1 cellular context compared by ENCODE assay signal in the genomic region with DNA sequence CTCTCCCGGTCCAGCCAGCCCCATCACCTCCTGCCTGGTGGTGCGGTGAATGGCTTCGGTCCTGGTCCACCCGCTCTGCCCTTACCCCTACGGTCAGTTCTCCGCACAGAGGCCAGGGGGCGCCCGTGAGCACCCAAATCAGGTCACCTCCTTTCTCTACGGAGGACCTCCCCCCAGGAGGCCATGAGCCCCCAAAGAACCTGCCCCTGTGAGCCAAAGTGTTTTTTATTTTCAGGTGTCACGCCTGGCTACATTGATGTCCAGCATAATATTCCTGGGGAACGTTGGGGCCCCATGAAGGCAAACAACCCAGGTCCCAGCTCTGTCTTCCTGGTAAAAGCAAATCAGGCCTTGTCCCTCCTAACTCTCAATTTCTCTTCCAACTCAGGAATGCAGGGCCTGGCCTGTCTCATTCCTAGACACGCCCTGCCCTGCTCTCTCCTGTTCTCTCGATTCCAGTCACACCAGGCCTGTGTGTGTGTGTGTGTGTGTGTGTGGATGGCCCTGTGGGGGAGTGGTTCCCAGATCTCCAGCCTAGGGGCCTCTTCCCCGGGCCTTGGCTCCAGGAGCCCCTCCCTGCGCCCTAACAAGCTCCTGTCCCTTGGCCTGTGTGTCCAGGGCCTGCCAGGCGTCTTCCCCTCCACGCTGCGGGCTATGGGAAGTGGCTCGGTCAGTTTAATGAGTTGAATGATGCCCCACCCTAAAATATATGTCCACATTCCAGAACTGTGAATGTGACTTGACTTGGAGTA.
TF ChIP-seq lines count a peak whose summit lies in the region.

No MANE protein-coding gene starts in this region.

TF ChIP-seq in HepG2, 621 proteins besides CTCF, POLR2A, EP300 and RAD21 (continued from another document and continues in another):
- TF ChIP-seq, protein P1, sequence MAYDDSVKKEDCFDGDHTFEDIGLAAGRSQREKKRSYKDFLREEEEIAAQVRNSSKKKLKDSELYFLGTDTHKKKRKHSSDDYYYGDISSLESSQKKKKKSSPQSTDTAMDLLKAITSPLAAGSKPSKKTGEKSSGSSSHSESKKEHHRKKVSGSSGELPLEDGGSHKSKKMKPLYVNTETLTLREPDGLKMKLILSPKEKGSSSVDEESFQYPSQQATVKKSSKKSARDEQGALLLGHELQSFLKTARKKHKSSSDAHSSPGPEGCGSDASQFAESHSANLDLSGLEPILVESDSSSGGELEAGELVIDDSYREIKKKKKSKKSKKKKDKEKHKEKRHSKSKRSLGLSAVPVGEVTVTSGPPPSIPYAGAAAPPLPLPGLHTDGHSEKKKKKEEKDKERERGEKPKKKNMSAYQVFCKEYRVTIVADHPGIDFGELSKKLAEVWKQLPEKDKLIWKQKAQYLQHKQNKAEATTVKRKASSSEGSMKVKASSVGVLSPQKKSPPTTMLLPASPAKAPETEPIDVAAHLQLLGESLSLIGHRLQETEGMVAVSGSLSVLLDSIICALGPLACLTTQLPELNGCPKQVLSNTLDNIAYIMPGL (CRISPR knock-in tag; IDR thresholded peaks at IDR 0.05; ENCODE audit: borderline replicate concordance in 1 of 2, low read depth in 1 of 2), result peak; percentile 66 to 68; a peak in 3 of 4 replicates
- TF ChIP-seq ZNF660 (CRISPR knock-in tag; IDR thresholded peaks at IDR 0.05; ENCODE audit: borderline replicate concordance, low read depth) (no peak), ZNF770 (CRISPR knock-in tag; IDR thresholded peaks at IDR 0.05) (peak; percentile 60), ZBTB39 (CRISPR knock-in tag; IDR thresholded peaks at IDR 0.05) (no peak), ZNF883 (CRISPR knock-in tag; IDR thresholded peaks at IDR 0.05; ENCODE audit: not compliant biosample characterization) (no peak), FOSL2 (CRISPR knock-in tag; IDR thresholded peaks at IDR 0.05) (peak; percentile 16; the same call in 1 of the 2 replicates), EEA1 (CRISPR knock-in tag; IDR thresholded peaks at IDR 0.05; ENCODE audit: borderline replicate concordance) (0 out of 2 replicates have a peak, but pooled peaks have one; percentile 44), TAF1 (CRISPR knock-in tag; IDR thresholded peaks at IDR 0.05) (no peak), ZNF503 (CRISPR knock-in tag; IDR thresholded peaks at IDR 0.05) (no peak), ZNF564 (CRISPR knock-in tag; IDR thresholded peaks at IDR 0.05) (no peak), PCBP1 (IDR thresholded peaks at IDR 0.05; ENCODE audit: borderline replicate concordance, low read depth, low read length) (no peak), NFIB (CRISPR knock-in tag; IDR thresholded peaks at IDR 0.05; ENCODE audit: borderline replicate concordance) (no peak)
- TF ChIP-seq, protein P2, sequence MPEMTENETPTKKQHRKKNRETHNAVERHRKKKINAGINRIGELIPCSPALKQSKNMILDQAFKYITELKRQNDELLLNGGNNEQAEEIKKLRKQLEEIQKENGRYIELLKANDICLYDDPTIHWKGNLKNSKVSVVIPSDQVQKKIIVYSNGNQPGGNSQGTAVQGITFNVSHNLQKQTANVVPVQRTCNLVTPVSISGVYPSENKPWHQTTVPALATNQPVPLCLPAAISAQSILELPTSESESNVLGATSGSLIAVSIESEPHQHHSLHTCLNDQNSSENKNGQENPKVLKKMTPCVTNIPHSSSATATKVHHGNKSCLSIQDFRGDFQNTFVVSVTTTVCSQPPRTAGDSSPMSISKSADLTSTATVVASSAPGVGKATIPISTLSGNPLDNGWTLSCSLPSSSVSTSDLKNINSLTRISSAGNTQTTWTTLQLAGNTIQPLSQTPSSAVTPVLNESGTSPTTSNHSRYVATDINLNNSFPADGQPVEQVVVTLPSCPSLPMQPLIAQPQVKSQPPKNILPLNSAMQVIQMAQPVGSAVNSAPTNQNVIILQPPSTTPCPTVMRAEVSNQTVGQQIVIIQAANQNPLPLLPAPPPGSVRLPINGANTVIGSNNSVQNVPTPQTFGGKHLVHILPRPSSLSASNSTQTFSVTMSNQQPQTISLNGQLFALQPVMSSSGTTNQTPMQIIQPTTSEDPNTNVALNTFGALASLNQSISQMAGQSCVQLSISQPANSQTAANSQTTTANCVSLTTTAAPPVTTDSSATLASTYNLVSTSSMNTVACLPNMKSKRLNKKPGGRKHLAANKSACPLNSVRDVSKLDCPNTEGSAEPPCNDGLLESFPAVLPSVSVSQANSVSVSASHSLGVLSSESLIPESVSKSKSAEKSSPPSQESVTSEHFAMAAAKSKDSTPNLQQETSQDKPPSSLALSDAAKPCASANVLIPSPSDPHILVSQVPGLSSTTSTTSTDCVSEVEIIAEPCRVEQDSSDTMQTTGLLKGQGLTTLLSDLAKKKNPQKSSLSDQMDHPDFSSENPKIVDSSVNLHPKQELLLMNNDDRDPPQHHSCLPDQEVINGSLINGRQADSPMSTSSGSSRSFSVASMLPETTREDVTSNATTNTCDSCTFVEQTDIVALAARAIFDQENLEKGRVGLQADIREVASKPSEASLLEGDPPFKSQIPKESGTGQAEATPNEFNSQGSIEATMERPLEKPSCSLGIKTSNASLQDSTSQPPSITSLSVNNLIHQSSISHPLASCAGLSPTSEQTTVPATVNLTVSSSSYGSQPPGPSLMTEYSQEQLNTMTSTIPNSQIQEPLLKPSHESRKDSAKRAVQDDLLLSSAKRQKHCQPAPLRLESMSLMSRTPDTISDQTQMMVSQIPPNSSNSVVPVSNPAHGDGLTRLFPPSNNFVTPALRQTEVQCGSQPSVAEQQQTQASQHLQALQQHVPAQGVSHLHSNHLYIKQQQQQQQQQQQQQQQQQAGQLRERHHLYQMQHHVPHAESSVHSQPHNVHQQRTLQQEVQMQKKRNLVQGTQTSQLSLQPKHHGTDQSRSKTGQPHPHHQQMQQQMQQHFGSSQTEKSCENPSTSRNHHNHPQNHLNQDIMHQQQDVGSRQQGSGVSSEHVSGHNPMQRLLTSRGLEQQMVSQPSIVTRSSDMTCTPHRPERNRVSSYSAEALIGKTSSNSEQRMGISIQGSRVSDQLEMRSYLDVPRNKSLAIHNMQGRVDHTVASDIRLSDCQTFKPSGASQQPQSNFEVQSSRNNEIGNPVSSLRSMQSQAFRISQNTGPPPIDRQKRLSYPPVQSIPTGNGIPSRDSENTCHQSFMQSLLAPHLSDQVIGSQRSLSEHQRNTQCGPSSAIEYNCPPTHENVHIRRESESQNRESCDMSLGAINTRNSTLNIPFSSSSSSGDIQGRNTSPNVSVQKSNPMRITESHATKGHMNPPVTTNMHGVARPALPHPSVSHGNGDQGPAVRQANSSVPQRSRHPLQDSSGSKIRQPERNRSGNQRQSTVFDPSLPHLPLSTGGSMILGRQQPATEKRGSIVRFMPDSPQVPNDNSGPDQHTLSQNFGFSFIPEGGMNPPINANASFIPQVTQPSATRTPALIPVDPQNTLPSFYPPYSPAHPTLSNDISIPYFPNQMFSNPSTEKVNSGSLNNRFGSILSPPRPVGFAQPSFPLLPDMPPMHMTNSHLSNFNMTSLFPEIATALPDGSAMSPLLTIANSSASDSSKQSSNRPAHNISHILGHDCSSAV (CRISPR knock-in tag; IDR thresholded peaks at IDR 0.05; ENCODE audit: borderline replicate concordance), result no peak
- TF ChIP-seq, protein P3, sequence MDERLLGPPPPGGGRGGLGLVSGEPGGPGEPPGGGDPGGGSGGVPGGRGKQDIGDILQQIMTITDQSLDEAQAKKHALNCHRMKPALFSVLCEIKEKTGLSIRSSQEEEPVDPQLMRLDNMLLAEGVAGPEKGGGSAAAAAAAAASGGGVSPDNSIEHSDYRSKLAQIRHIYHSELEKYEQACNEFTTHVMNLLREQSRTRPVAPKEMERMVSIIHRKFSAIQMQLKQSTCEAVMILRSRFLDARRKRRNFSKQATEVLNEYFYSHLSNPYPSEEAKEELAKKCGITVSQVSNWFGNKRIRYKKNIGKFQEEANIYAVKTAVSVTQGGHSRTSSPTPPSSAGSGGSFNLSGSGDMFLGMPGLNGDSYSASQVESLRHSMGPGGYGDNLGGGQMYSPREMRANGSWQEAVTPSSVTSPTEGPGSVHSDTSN (CRISPR knock-in tag; IDR thresholded peaks at IDR 0.05), result no peak
- TF ChIP-seq, protein P4, sequence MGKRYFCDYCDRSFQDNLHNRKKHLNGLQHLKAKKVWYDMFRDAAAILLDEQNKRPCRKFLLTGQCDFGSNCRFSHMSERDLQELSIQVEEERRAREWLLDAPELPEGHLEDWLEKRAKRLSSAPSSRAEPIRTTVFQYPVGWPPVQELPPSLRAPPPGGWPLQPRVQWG (CRISPR knock-in tag; IDR thresholded peaks at IDR 0.05; ENCODE audit: borderline replicate concordance, low read depth), result no peak
- TF ChIP-seq, protein P5, sequence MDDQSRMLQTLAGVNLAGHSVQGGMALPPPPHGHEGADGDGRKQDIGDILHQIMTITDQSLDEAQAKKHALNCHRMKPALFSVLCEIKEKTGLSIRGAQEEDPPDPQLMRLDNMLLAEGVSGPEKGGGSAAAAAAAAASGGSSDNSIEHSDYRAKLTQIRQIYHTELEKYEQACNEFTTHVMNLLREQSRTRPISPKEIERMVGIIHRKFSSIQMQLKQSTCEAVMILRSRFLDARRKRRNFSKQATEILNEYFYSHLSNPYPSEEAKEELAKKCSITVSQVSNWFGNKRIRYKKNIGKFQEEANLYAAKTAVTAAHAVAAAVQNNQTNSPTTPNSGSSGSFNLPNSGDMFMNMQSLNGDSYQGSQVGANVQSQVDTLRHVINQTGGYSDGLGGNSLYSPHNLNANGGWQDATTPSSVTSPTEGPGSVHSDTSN (CRISPR knock-in tag; IDR thresholded peaks at IDR 0.05; ENCODE audit: borderline replicate concordance), result no peak
- TF ChIP-seq, protein P6, sequence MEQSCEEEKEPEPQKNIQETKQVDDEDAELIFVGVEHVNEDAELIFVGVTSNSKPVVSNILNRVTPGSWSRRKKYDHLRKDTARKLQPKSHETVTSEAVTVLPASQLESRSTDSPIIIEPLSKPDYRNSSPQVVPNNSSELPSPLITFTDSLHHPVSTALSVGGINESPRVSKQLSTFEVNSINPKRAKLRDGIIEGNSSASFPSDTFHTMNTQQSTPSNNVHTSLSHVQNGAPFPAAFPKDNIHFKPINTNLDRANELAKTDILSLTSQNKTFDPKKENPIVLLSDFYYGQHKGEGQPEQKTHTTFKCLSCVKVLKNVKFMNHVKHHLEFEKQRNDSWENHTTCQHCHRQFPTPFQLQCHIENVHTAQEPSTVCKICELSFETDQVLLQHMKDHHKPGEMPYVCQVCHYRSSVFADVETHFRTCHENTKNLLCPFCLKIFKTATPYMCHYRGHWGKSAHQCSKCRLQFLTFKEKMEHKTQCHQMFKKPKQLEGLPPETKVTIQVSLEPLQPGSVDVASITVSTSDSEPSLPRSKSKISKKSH (CRISPR knock-in tag; IDR thresholded peaks at IDR 0.05; ENCODE audit: borderline replicate concordance), result no peak
- TF ChIP-seq, protein P7, sequence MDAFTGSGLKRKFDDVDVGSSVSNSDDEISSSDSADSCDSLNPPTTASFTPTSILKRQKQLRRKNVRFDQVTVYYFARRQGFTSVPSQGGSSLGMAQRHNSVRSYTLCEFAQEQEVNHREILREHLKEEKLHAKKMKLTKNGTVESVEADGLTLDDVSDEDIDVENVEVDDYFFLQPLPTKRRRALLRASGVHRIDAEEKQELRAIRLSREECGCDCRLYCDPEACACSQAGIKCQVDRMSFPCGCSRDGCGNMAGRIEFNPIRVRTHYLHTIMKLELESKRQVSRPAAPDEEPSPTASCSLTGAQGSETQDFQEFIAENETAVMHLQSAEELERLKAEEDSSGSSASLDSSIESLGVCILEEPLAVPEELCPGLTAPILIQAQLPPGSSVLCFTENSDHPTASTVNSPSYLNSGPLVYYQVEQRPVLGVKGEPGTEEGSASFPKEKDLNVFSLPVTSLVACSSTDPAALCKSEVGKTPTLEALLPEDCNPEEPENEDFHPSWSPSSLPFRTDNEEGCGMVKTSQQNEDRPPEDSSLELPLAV (CRISPR knock-in tag; conservative IDR thresholded peaks at IDR 0.05; ENCODE audit: low read depth), result no peak
